2 cellular contexts compared by ENCODE assay signal in genomic region chr19:49741210-49741844, GRCh38.
TF ChIP-seq lines count a peak whose summit lies in the region.

No MANE protein-coding gene starts in this region.

TF ChIP-seq in HepG2, 621 proteins besides CTCF, POLR2A, EP300 and RAD21:
- peak; percentile 51; the same call in 1 of the 2 replicates for TF ChIP-seq HNF4G (IDR thresholded peaks at IDR 0.05; ENCODE audit: borderline replicate concordance, low read depth, low read length)
- no peak for TF ChIP-seq HNF4G (CRISPR knock-in tag; IDR thresholded peaks at IDR 0.05; ENCODE audit: borderline replicate concordance, low read depth)
- peak; percentile 94 for TF ChIP-seq ZNF317 (CRISPR knock-in tag; IDR thresholded peaks at IDR 0.05)
- peak; percentile 69 for TF ChIP-seq HNF4A (CRISPR knock-in tag; IDR thresholded peaks at IDR 0.05)
- no peak for TF ChIP-seq RARG (CRISPR knock-in tag; IDR thresholded peaks at IDR 0.05; ENCODE audit: low read depth)
- TF ChIP-seq ZNF143 (CRISPR knock-in tag; IDR thresholded peaks at IDR 0.05), result peak; percentile 33
- TF ChIP-seq ZNF652 (CRISPR knock-in tag; IDR thresholded peaks at IDR 0.05; ENCODE audit: borderline replicate concordance, low read depth), result no peak
- TF ChIP-seq CEBPB (IDR thresholded peaks at IDR 0.05; ENCODE audit: borderline replicate concordance, low read depth, low read length), result peak; percentile 91
- TF ChIP-seq RFX3 (CRISPR knock-in tag; IDR thresholded peaks at IDR 0.05), result no peak
- TF ChIP-seq CEBPG (CRISPR knock-in tag; IDR thresholded peaks at IDR 0.05), result peak; percentile 84
- peak; percentile 27; the same call in 1 of the 2 replicates for TF ChIP-seq ZFX (CRISPR knock-in tag; IDR thresholded peaks at IDR 0.05; ENCODE audit: low read depth)
TF ChIP-seq in HepG2: peak in this region for 7.

TF ChIP-seq in H1, 55 proteins besides CTCF, POLR2A, EP300 and RAD21:
- TF ChIP-seq HDAC2 (IDR thresholded peaks at IDR 0.05; ENCODE audit: borderline replicate concordance in 1 of 2, low read depth in 2 of 2, low read length in 2 of 2), result no peak
- TF ChIP-seq E2F6 (IDR thresholded peaks at IDR 0.05), result no peak
- no peak for TF ChIP-seq JUND (IDR thresholded peaks at IDR 0.05; ENCODE audit: low read length)
- TF ChIP-seq BCL11A (IDR thresholded peaks at IDR 0.05; ENCODE audit: low read depth in 2 of 2, low read length in 2 of 2), result no peak
- no peak for TF ChIP-seq CTBP2 (IDR thresholded peaks at IDR 0.05; ENCODE audit: borderline replicate concordance, insufficient read depth, insufficient read length, low read length)
- no peak for TF ChIP-seq CEBPB (IDR thresholded peaks at IDR 0.05; ENCODE audit: low read depth, low read length)
- no peak for TF ChIP-seq POLR2AphosphoS5 (IDR thresholded peaks at IDR 0.05; ENCODE audit: low read depth, low read length)
- no peak for TF ChIP-seq TBP (IDR thresholded peaks at IDR 0.05; ENCODE audit: low read depth, low read length)
- TF ChIP-seq TCF12 (IDR thresholded peaks at IDR 0.05; ENCODE audit: low read depth, low read length), result no peak
- no peak for TF ChIP-seq KDM4A (IDR thresholded peaks at IDR 0.05; ENCODE audit: low read depth, low read length, severe bottlenecking)
- TF ChIP-seq ATF2 (IDR thresholded peaks at IDR 0.05; ENCODE audit: low read length), result no peak
- no peak for TF ChIP-seq GTF2F1 (IDR thresholded peaks at IDR 0.05; ENCODE audit: borderline replicate concordance, low read depth, low read length)
- no peak for TF ChIP-seq GABPA (IDR thresholded peaks at IDR 0.05; ENCODE audit: borderline replicate concordance, insufficient read depth, low read length)
- no peak for TF ChIP-seq HDAC6 (IDR thresholded peaks at IDR 0.05; ENCODE audit: low read depth, low read length)
- TF ChIP-seq RFX5 (IDR thresholded peaks at IDR 0.05; ENCODE audit: borderline replicate concordance, low read depth, low read length), result no peak
- no peak for TF ChIP-seq SP2 (IDR thresholded peaks at IDR 0.05; ENCODE audit: low read length)
- no peak for TF ChIP-seq EZH2 (IDR thresholded peaks at IDR 0.05; ENCODE audit: low read depth, low read length, severe bottlenecking)
